In genomic region chr3:124699033-124699432, GRCh38 we compare ENCODE assay signal across 1 cellular context.
TF ChIP-seq lines count a peak whose summit lies in the region.

No MANE protein-coding gene starts in this region.

TF ChIP-seq in HepG2, 621 proteins besides CTCF, POLR2A, EP300 and RAD21 (continued from another document and continues in another):
- peak; percentile 83 for TF ChIP-seq ARID5B (CRISPR knock-in tag; IDR thresholded peaks at IDR 0.05)
- peak; percentile 88 for TF ChIP-seq ZBTB43 (CRISPR knock-in tag; conservative IDR thresholded peaks at IDR 0.05)
- no peak for TF ChIP-seq ZBTB21 (CRISPR knock-in tag; IDR thresholded peaks at IDR 0.05)
- TF ChIP-seq TCF7 (IDR thresholded peaks at IDR 0.05; ENCODE audit: low read depth), result peak; percentile 38; the same call in 1 of the 2 replicates
- TF ChIP-seq RBM22 (optimal IDR thresholded peaks at IDR 0.05; ENCODE audit: low read length), result no peak
- TF ChIP-seq KMT2B (CRISPR knock-in tag; IDR thresholded peaks at IDR 0.05), result no peak
- TF ChIP-seq ELF4 (CRISPR knock-in tag; IDR thresholded peaks at IDR 0.05; ENCODE audit: borderline replicate concordance), result no peak
- TF ChIP-seq ZNF616 (CRISPR knock-in tag; IDR thresholded peaks at IDR 0.05; ENCODE audit: low read depth), result no peak
- no peak for TF ChIP-seq ZFX (CRISPR knock-in tag; IDR thresholded peaks at IDR 0.05; ENCODE audit: low read depth)
- no peak for TF ChIP-seq ZBTB20 (CRISPR knock-in tag; IDR thresholded peaks at IDR 0.05; ENCODE audit: borderline replicate concordance, low read depth)
- TF ChIP-seq ZHX1 (CRISPR knock-in tag; IDR thresholded peaks at IDR 0.05; ENCODE audit: low read depth), result 0 out of 2 replicates have a peak, but pooled peaks have one; percentile 24
- no peak for TF ChIP-seq PBX2 (CRISPR knock-in tag; IDR thresholded peaks at IDR 0.05)
- no peak for TF ChIP-seq TBP (CRISPR knock-in tag; IDR thresholded peaks at IDR 0.05)
- TF ChIP-seq MIXL1 (CRISPR knock-in tag; IDR thresholded peaks at IDR 0.05), result peak; percentile 100
- TF ChIP-seq AFF4 (CRISPR knock-in tag; IDR thresholded peaks at IDR 0.05), result no peak
- no peak for TF ChIP-seq RARG (CRISPR knock-in tag; IDR thresholded peaks at IDR 0.05; ENCODE audit: low read depth)
- no peak for TF ChIP-seq BRD4 (CRISPR knock-in tag; IDR thresholded peaks at IDR 0.05)
- TF ChIP-seq ISL2 (CRISPR knock-in tag; IDR thresholded peaks at IDR 0.05), result peak; percentile 73
- 0 out of 2 replicates have a peak, but pooled peaks have one; percentile 8 for TF ChIP-seq ZKSCAN8 (CRISPR knock-in tag; IDR thresholded peaks at IDR 0.05; ENCODE audit: borderline replicate concordance)
- TF ChIP-seq ZNF788 (CRISPR knock-in tag; IDR thresholded peaks at IDR 0.05; ENCODE audit: borderline replicate concordance), result no peak
- no peak for TF ChIP-seq ZNF160 (CRISPR knock-in tag; IDR thresholded peaks at IDR 0.05)
- TF ChIP-seq PRDM4 (CRISPR knock-in tag; IDR thresholded peaks at IDR 0.05; ENCODE audit: borderline replicate concordance), result no peak
- TF ChIP-seq ZNF879 (CRISPR knock-in tag; IDR thresholded peaks at IDR 0.05), result no peak
- TF ChIP-seq ZBTB38 (CRISPR knock-in tag; IDR thresholded peaks at IDR 0.05), result no peak
- no peak for TF ChIP-seq MYPOP (CRISPR knock-in tag; IDR thresholded peaks at IDR 0.05)
- TF ChIP-seq NR2F6 (IDR thresholded peaks at IDR 0.05), result peak; percentile 29
- TF ChIP-seq NR2F6 (CRISPR knock-in tag; IDR thresholded peaks at IDR 0.05), result no peak
- TF ChIP-seq FLYWCH1 (CRISPR knock-in tag; IDR thresholded peaks at IDR 0.05), result no peak
- TF ChIP-seq ZNF678 (CRISPR knock-in tag; IDR thresholded peaks at IDR 0.05), result no peak
- TF ChIP-seq RFX3 (CRISPR knock-in tag; IDR thresholded peaks at IDR 0.05), result no peak
- TF ChIP-seq ZFP62 (CRISPR knock-in tag; IDR thresholded peaks at IDR 0.05), result no peak
- no peak for TF ChIP-seq ZNF253 (CRISPR knock-in tag; IDR thresholded peaks at IDR 0.05; ENCODE audit: borderline replicate concordance)
- TF ChIP-seq SKIL (CRISPR knock-in tag; IDR thresholded peaks at IDR 0.05; ENCODE audit: borderline replicate concordance), result 0 out of 2 replicates have a peak, but pooled peaks have one; percentile 14
- TF ChIP-seq KDM4B (CRISPR knock-in tag; IDR thresholded peaks at IDR 0.05), result no peak
- TF ChIP-seq JARID2 (CRISPR knock-in tag; IDR thresholded peaks at IDR 0.05; ENCODE audit: insufficient replicate concordance), result no peak
- TF ChIP-seq RCOR2 (CRISPR knock-in tag; IDR thresholded peaks at IDR 0.05), result no peak; the same call in 1 of the 2 replicates
- no peak for TF ChIP-seq CCDC6 (CRISPR knock-in tag; IDR thresholded peaks at IDR 0.05)
- no peak for TF ChIP-seq TRIM22 (IDR thresholded peaks at IDR 0.05)
- no peak for TF ChIP-seq CSRNP1 (CRISPR knock-in tag; IDR thresholded peaks at IDR 0.05)
- no peak for TF ChIP-seq ZNF10 (CRISPR knock-in tag; IDR thresholded peaks at IDR 0.05; ENCODE audit: borderline replicate concordance, low read depth)
